ENCODE assay signal across 23 cellular contexts in the genomic region with DNA sequence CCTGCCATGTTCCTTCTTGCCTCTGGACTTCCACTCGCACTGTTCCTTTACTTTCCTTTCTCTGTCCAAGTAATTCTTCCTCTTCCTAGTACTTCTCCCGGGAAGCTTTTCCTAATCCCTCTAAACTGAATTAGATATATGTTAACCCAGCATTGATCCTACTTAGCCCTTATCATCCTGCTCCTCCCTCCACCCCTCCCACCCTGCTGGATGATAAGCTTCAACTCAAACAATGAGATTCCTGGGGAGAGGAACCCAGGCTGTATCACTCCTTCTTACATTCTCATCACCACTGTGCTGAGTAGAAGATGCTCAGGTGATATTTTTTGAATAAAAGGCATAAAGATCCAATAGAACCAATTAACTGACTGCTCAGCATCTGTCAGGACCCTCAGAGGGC. TPM values are rescaled to one million over a fixed set of nuclear protein-coding genes. Genes with fewer than 3 reads are reported as not detected.
DNase-seq lines count a peak whose midpoint lies in the region; ATAC-seq, FAIRE-seq and TF ChIP-seq lines count a peak whose summit lies in the region.
"Had no signal": no experiment of that assay in that cellular context is flagged by ENCODE, and none has a peak within 500 bp of the region (broad histone marks: within the 10 kb centered on the region; RNA-seq: fewer than 3 reads in every experiment).

No MANE protein-coding gene starts in this region.

- peak overlapping the region; percentile 89 for H3K27ac Mint-ChIP-seq in MCF 10A (ENCODE audit: low read depth, unreplicated experiment)
- peak overlapping the region; percentile 53 for H3K27ac Mint-ChIP-seq in stimulated activated effector memory CD8-positive, alpha-beta T cell treated with anti-CD3 and anti-CD28 coated beads, Interleukin-12 subunit alpha, Interleukin-12 subunit beta, amount 100 ng/mL, for 72 hours
- H3K27ac Mint-ChIP-seq: GM23338 had no signal

- CTCF ChIA-PET in MCF 10A (lab: Yijun Ruan, JAX) (interaction anchor here (0.6 to 3.4 kb wide), 2 partner anchors 9 to 978 kb away, joined by 3 to 25 read pairs; no protein-coding TSS in a partner anchor), RWPE1 (lab: Yijun Ruan, JAX) (interaction anchor here (0.9 kb wide), 1 partner anchor 23 kb away, joined by 3 read pairs; no protein-coding TSS in a partner anchor)

- FAIRE-seq in keratinocyte (lab: Jason Lieb, UNC) = no peak
- FAIRE-seq: GM12878 had no signal

- H3K27ac ChIP-seq in breast epithelium (no peak overlapping the region), RWPE1 (peak overlapping the region; percentile 96; the same call in 1 of the 2 replicates), keratinocyte (ENCODE audit: control insufficient read depth, insufficient read depth, low read length) (peak overlapping the region; percentile 97)
- H3K27ac ChIP-seq: BLaER1 treated with 17β-estradiol and CSF1 and Interleukin-3, amounts not matched to agents 10 nM and 100 nM had no signal

- no peaks in the 10 kb centered on the region for H3K27me3 Mint-ChIP-seq in MCF 10A (ENCODE audit: insufficient read depth, unreplicated experiment)
- H3K27me3 Mint-ChIP-seq: CD8-positive, alpha-beta memory T cell had no signal

- H3K36me3 ChIP-seq in breast epithelium (no peaks in the 10 kb centered on the region), keratinocyte (ENCODE audit: control insufficient read depth in 2 of 2, extremely low read depth in 1 of 2, insufficient read depth in 2 of 2, low read length in 2 of 2) (peaks cover 8 to 31% of the 10 kb centered on the region in 2 experiments)

- no peaks in the 10 kb centered on the region for H4K20me1 ChIP-seq in keratinocyte (ENCODE audit: control insufficient read depth, extremely low read depth, insufficient read depth, low read length)

- no peak for TF ChIP-seq CTCF in MCF 10A (IDR thresholded peaks at IDR 0.05; ENCODE audit: unreplicated experiment)
- no peak for TF ChIP-seq CTCF in breast epithelium (IDR thresholded peaks at IDR 0.05)
- TF ChIP-seq CTCF in RWPE1 (conservative IDR thresholded peaks at IDR 0.05; ENCODE audit: low read depth) = no peak
- TF ChIP-seq CTCF in keratinocyte (optimal IDR thresholded peaks at IDR 0.05 in 1 of 3, IDR thresholded peaks at IDR 0.05 in 1 of 3, conservative IDR thresholded peaks at IDR 0.05 in 1 of 3; ENCODE audit: extremely low read depth in 1 of 3, insufficient read depth in 2 of 3, low read length in 3 of 3) = no peak

- peaks cover 40% of the 10 kb centered on the region for H3K4me1 Mint-ChIP-seq in MCF 10A (ENCODE audit: insufficient read depth, unreplicated experiment)
- H3K4me1 Mint-ChIP-seq in stimulated activated effector memory CD8-positive, alpha-beta T cell treated with anti-CD3 and anti-CD28 coated beads, Interleukin-12 subunit alpha, Interleukin-12 subunit beta, amount 100 ng/mL, for 72 hours = no peaks in the 10 kb centered on the region

- no peak overlapping the region for H2AFZ ChIP-seq in keratinocyte (ENCODE audit: control insufficient read depth, low read length)
- H2AFZ ChIP-seq: GM23338 had no signal

- H3K79me2 ChIP-seq in keratinocyte (ENCODE audit: control insufficient read depth, insufficient read depth, low read length) = peaks cover 32% of the 10 kb centered on the region

- H3K4me3 Mint-ChIP-seq in MCF 10A (ENCODE audit: unreplicated experiment) = peak overlapping the region; percentile 74
- no peak overlapping the region for H3K4me3 Mint-ChIP-seq in stimulated activated effector memory CD8-positive, alpha-beta T cell treated with anti-CD3 and anti-CD28 coated beads, Interleukin-12 subunit alpha, Interleukin-12 subunit beta, amount 100 ng/mL, for 72 hours
- H3K4me3 Mint-ChIP-seq: CD8-positive, alpha-beta memory T cell; GM23338 had no signal

- POLR2A ChIA-PET in MCF 10A (lab: Yijun Ruan, JAX) (interaction anchor here (0.8 to 4.2 kb wide), 6 partner anchors 10 to 176 kb away, joined by 3 to 65 read pairs (median 14); no protein-coding TSS in a partner anchor), RWPE1 (lab: Yijun Ruan, JAX; ENCODE audit: low non-redundant PET) (no interaction called here)

- H3K4me3 ChIP-seq in breast epithelium = no peak overlapping the region
- peak overlapping the region; percentile 33 to 67 (median 62) for H3K4me3 ChIP-seq in keratinocyte (ENCODE audit: control insufficient read depth in 2 of 3, extremely low read depth in 1 of 3, insufficient read depth in 2 of 3, low read depth in 1 of 3, low read length in 3 of 3)
- H3K4me3 ChIP-seq: BLaER1 treated with 17β-estradiol and CSF1 and Interleukin-3, amounts not matched to agents 10 nM and 100 nM; GM12878; GM23338 had no signal

- H3K27me3 ChIP-seq in breast epithelium (no peaks in the 10 kb centered on the region), keratinocyte (ENCODE audit: control insufficient read depth, extremely low read depth, insufficient read depth, low read length) (no peaks in the 10 kb centered on the region)
- H3K27me3 ChIP-seq: BLaER1 treated with 17β-estradiol and CSF1 and Interleukin-3, amounts not matched to agents 10 nM and 100 nM had no signal

- no peaks in the 10 kb centered on the region for H3K9me3 Mint-ChIP-seq in MCF 10A (ENCODE audit: unreplicated experiment)
- no peaks in the 10 kb centered on the region for H3K9me3 Mint-ChIP-seq in stimulated activated effector memory CD8-positive, alpha-beta T cell treated with anti-CD3 and anti-CD28 coated beads, Interleukin-12 subunit alpha, Interleukin-12 subunit beta, amount 100 ng/mL, for 72 hours
- H3K9me3 Mint-ChIP-seq: CD8-positive, alpha-beta memory T cell; GM23338 had no signal

- no peak overlapping the region for H3K9ac ChIP-seq in keratinocyte (ENCODE audit: control insufficient read depth, extremely low read depth, insufficient read depth, low read length)
- H3K9ac ChIP-seq: BLaER1 treated with 17β-estradiol and CSF1 and Interleukin-3, amounts not matched to agents 10 nM and 100 nM; SK-N-SH had no signal

- dilution Hi-C loops in keratinocyte (cut with MboI; ENCODE audit: extremely low pct_ligation_motif_present, low sequenced_read_pairs) = loop anchor here (5.0 kb wide), 1 partner anchor 77 kb away; no protein-coding TSS in a partner anchor

- H3K9me3 ChIP-seq in breast epithelium = no peaks in the 10 kb centered on the region
- no peaks in the 10 kb centered on the region for H3K9me3 ChIP-seq in keratinocyte (ENCODE audit: control insufficient read depth, low read depth, low read length)
- H3K9me3 ChIP-seq: BLaER1 treated with 17β-estradiol and CSF1 and Interleukin-3, amounts not matched to agents 10 nM and 100 nM; SK-N-SH had no signal

- no peak for DNase-seq in MCF 10A (ENCODE audit: unreplicated experiment)
- DNase-seq in breast epithelium (ENCODE audit: low spot score in 2 of 2) = no peak
- no peak for DNase-seq in RWPE1 (ENCODE audit: low spot score)
- no peak for DNase-seq in keratinocyte (ENCODE audit: low read depth, low spot score)
- DNase-seq in stimulated activated effector memory CD8-positive, alpha-beta T cell treated with anti-CD3 and anti-CD28 coated beads, Interleukin-12 subunit alpha, Interleukin-12 subunit beta, amount 100 ng/mL, for 72 hours (ENCODE audit: low spot score in 2 of 2) = no peak
- no peak for DNase-seq in DMS 273 (lab: John Stamatoyannopoulos, UW; ENCODE audit: unreplicated experiment)
- DNase-seq: CD8-positive, alpha-beta memory T cell; EL; KBM-7; MV-4-11; NCI-H1417; NCI-H187; NCI-H2107; NCI-H510A; NCI-H748 treated with DMSO at 0.1 percent for 48 hours; OCI-M1; SHP77 treated with DMSO at 0.1 percent for 48 hours; SK-N-SH had no signal

- no peak for TF ChIP-seq POLR2A in breast epithelium (IDR thresholded peaks at IDR 0.05)

- intact Hi-C loops in MCF 10A (cut with micrococcal nuclease) = loop anchor here (5.0 to 10.0 kb wide), 2 partner anchors 1079 to 1157 kb away; no protein-coding TSS in a partner anchor
- intact Hi-C loops in breast epithelium (cut with DNase I; ENCODE audit: low total_unique reads) = no loop called here

- no TSS peak for BruUV-seq in MCF 10A (replicated peaks; lab: Mats Ljungman, UMichigan)

- ATAC-seq in stimulated activated effector memory CD8-positive, alpha-beta T cell treated with anti-CD3 and anti-CD28 coated beads, Interleukin-12 subunit alpha, Interleukin-12 subunit beta, amount 100 ng/mL, for 72 hours = no peak
- ATAC-seq in GM19463 (IDR thresholded peaks at IDR 0.05; ENCODE audit: unreplicated experiment) (no peak), HG02759 (IDR thresholded peaks at IDR 0.05; ENCODE audit: unreplicated experiment) (no peak)
- ATAC-seq: GM12878, GM23338 had no signal

- no peaks in the 10 kb centered on the region for H3K9me1 ChIP-seq in keratinocyte (ENCODE audit: control insufficient read depth, extremely low read depth, insufficient read depth, low read length)

- H3K4me2 ChIP-seq in keratinocyte (ENCODE audit: control insufficient read depth, extremely low read depth, insufficient read depth, low read depth, low read length) = peak overlapping the region; percentile 90
- H3K4me2 ChIP-seq: BLaER1 treated with 17β-estradiol and CSF1 and Interleukin-3, amounts not matched to agents 10 nM and 100 nM; GM23338; SK-N-SH had no signal

- no peaks in the 10 kb centered on the region for H3K4me1 ChIP-seq in breast epithelium
- H3K4me1 ChIP-seq in keratinocyte (ENCODE audit: control insufficient read depth, extremely low read depth, insufficient read depth, low read length) = peaks cover 38% of the 10 kb centered on the region

- H3K36me3 Mint-ChIP-seq in MCF 10A (ENCODE audit: insufficient read depth, unreplicated experiment) = peaks cover 50% of the 10 kb centered on the region
- H3K36me3 Mint-ChIP-seq in stimulated activated effector memory CD8-positive, alpha-beta T cell treated with anti-CD3 and anti-CD28 coated beads, Interleukin-12 subunit alpha, Interleukin-12 subunit beta, amount 100 ng/mL, for 72 hours = peaks cover 99% of the 10 kb centered on the region

RNA-seq across cellular contexts. Expression of gene CDK5RAP2, which starts 45.7 kb away (rescaled TPM):
- 43.4 and 50.0 TPM in 2 replicates for total RNA-seq in MCF 10A (2022)
- 10 to 100 TPM; 44.5 to 77.4 (median 60.6) TPM for total RNA-seq in breast epithelium
- polyA plus RNA-seq in keratinocyte = 22.4 to 28.5 TPM (median 23.5 TPM) in 3 replicates
- 27.5 TPM for polyA plus RNA-seq in keratinocyte (2011; ENCODE audit: low read depth)
- polyA plus RNA-seq in keratinocyte (2011; cell fraction: cytosol; rRNA removed) = 20.1 and 20.3 TPM in 2 replicates
- polyA plus RNA-seq in keratinocyte (2011; cell fraction: nucleus; rRNA removed) = 59.2 and 60.4 TPM in 2 replicates
- polyA plus RNA-seq in keratinocyte (2012; ENCODE audit: low replicate concordance) = 13.5 and 24.7 TPM in 2 replicates
- polyA minus RNA-seq in keratinocyte = 24.5 to 49.3 TPM (median 32.8 TPM) in 3 replicates
- 14.6 TPM for polyA minus RNA-seq in keratinocyte (2011; cell fraction: cytosol; rRNA and poly(A)+ RNA removed)
- polyA minus RNA-seq in keratinocyte (2011; cell fraction: nucleus; rRNA and poly(A)+ RNA removed) = 40.6 and 70.7 TPM in 2 replicates

Comparison
In these comparisons a context has a peak if more than half of its experiments do, and no peak if none do; other contexts are left out.
1. H3K27ac ChIP-seq: peak in RWPE1 (single experiment) and keratinocyte (single experiment); none in breast epithelium (0 of 2).
2. H3K4me3 ChIP-seq: peak in keratinocyte (3 of 3); none in breast epithelium (0 of 3).